19 cellular contexts compared by ENCODE assay signal in the genomic region with DNA sequence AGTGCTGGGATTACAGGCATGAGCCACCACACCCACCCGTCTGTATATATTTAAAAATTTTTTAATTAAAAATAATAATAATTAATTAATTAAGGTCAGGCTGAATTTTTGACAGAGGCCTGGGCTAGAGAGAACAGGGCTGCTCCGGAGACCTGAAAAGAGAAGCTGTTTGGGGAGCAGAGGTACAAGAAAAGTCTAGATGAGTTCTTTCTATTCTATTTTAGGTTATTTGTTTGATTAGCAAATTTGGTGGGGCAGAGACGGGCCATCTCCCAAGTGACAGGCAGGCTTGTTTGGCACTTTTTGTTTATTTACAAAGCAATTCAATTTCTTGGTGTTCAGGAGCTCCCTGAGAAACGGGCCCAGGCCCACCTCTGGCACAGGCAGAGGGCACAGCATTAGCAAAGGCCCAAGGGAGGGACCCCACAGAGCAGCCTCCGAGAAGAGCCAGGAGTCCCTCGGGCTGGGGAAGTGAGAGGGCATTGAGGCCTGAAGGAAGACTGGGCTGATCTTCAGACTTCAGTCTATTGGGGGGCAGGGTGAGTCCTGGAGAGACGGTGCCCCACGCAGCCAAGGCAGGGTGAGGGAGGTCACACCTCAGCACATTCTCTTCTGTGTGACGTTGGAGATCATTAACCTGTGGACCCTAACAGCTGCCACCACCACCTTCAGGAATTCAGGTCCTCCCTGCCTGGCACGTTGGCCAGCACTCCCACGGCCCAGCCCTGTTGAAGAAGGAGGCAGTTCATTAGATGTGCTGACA. TPM values are rescaled to one million over a fixed set of nuclear protein-coding genes. Genes with fewer than 3 reads are reported as not detected.
DNase-seq lines count a peak whose midpoint lies in the region; ATAC-seq and TF ChIP-seq lines count a peak whose summit lies in the region.
"Had no signal": no experiment of that assay in that cellular context is flagged by ENCODE, and none has a peak within 500 bp of the region (broad histone marks: within the 10 kb centered on the region; RNA-seq: fewer than 3 reads in every experiment).

No MANE protein-coding gene starts in this region.

- no peak for TF ChIP-seq EP300 in transverse colon (IDR thresholded peaks at IDR 0.05; ENCODE audit: low read depth)

- no peak overlapping the region for H3K4me3 Mint-ChIP-seq in activated naive CD8-positive, alpha-beta T cell treated with anti-CD3 and anti-CD28 coated beads, Interleukin-2, amount 10 ng/mL, durations not matched to agents 7 days and 5 days
- H3K4me3 Mint-ChIP-seq in activated naive CD8-positive, alpha-beta T cell treated with anti-CD3 and anti-CD28 coated beads, Interleukin-2, amount 50 U/mL, for 24 hours, result no peak overlapping the region
- H3K4me3 Mint-ChIP-seq in neural progenitor cell, result no peak overlapping the region
- H3K4me3 Mint-ChIP-seq: neural crest cell had no signal

- TF ChIP-seq CTCF in SU-DHL-6 (IDR thresholded peaks at IDR 0.05; ENCODE audit: insufficient read depth, low read length, poor library complexity, severe bottlenecking) (no peak), transverse colon (IDR thresholded peaks at IDR 0.05) (no peak), foreskin keratinocyte (conservative IDR thresholded peaks at IDR 0.05) (no peak), neural progenitor cell (IDR thresholded peaks at IDR 0.05) (no peak)

- H3K4me3 ChIP-seq in SU-DHL-6 (ENCODE audit: insufficient read depth, low read length, poor library complexity, severe bottlenecking) (no peak overlapping the region), transverse colon (no peak overlapping the region), neural progenitor cell (no peak overlapping the region)
- H3K4me3 ChIP-seq: GM23248 had no signal

- H3K79me2 ChIP-seq in SU-DHL-6 (ENCODE audit: insufficient read depth, low read length), result no peaks in the 10 kb centered on the region
- no peaks in the 10 kb centered on the region for H3K79me2 ChIP-seq in neural progenitor cell (ENCODE audit: low read depth)

- H3K9me3 ChIP-seq in SU-DHL-6 (ENCODE audit: insufficient read depth, low read length) (no peaks in the 10 kb centered on the region), transverse colon (no peaks in the 10 kb centered on the region), neural progenitor cell (ENCODE audit: low read depth) (no peaks in the 10 kb centered on the region)
- H3K9me3 ChIP-seq: esophagus squamous epithelium had no signal

- no peak for ATAC-seq in activated naive CD8-positive, alpha-beta T cell treated with anti-CD3 and anti-CD28 coated beads, Interleukin-2, amount 10 ng/mL, durations not matched to agents 7 days and 5 days (ENCODE audit: low read depth)
- no peak for ATAC-seq in activated naive CD8-positive, alpha-beta T cell treated with anti-CD3 and anti-CD28 coated beads, Interleukin-2, amount 50 U/mL, for 24 hours
- ATAC-seq in HG02642 (IDR thresholded peaks at IDR 0.05; ENCODE audit: poor library complexity, unreplicated experiment) (peak; percentile 41), foreskin keratinocyte (no peak)

- intact Hi-C loops in transverse colon (cut with DNase I; ENCODE audit: low total_unique reads), result no loop called here

- POLR2A ChIA-PET in activated naive CD8-positive, alpha-beta T cell treated with anti-CD3 and anti-CD28 coated beads, Interleukin-2, amount 10 ng/mL, durations not matched to agents 7 days and 5 days (lab: Charles Lee), result interaction anchor here (1.0 kb wide), 1 partner anchor 37 kb away, joined by 3 read pairs; the partner anchor contains the start of gene ATP6V0D1

- H3K27ac Mint-ChIP-seq in activated naive CD8-positive, alpha-beta T cell treated with anti-CD3 and anti-CD28 coated beads, Interleukin-2, amount 10 ng/mL, durations not matched to agents 7 days and 5 days, result peak overlapping the region; percentile 89
- H3K27ac Mint-ChIP-seq in activated naive CD8-positive, alpha-beta T cell treated with anti-CD3 and anti-CD28 coated beads, Interleukin-2, amount 50 U/mL, for 24 hours, result no peak overlapping the region
- H3K27ac Mint-ChIP-seq in neural progenitor cell, result no peak overlapping the region

- H3K36me3 Mint-ChIP-seq in activated naive CD8-positive, alpha-beta T cell treated with anti-CD3 and anti-CD28 coated beads, Interleukin-2, amount 10 ng/mL, durations not matched to agents 7 days and 5 days, result peaks cover 4% of the 10 kb centered on the region
- H3K36me3 Mint-ChIP-seq in activated naive CD8-positive, alpha-beta T cell treated with anti-CD3 and anti-CD28 coated beads, Interleukin-2, amount 50 U/mL, for 24 hours (ENCODE audit: low read depth), result no peaks in the 10 kb centered on the region
- H3K36me3 Mint-ChIP-seq in neural progenitor cell, result no peaks in the 10 kb centered on the region
- H3K36me3 Mint-ChIP-seq: immature natural killer cell had no signal

- H4K20me1 ChIP-seq in SU-DHL-6 (ENCODE audit: low read depth, low read length) (no peaks in the 10 kb centered on the region), neural progenitor cell (ENCODE audit: low read depth) (no peaks in the 10 kb centered on the region)

- H3K27me3 Mint-ChIP-seq in activated naive CD8-positive, alpha-beta T cell treated with anti-CD3 and anti-CD28 coated beads, Interleukin-2, amount 10 ng/mL, durations not matched to agents 7 days and 5 days, result no peaks in the 10 kb centered on the region
- H3K27me3 Mint-ChIP-seq in activated naive CD8-positive, alpha-beta T cell treated with anti-CD3 and anti-CD28 coated beads, Interleukin-2, amount 50 U/mL, for 24 hours, result no peaks in the 10 kb centered on the region
- peaks cover 6% of the 10 kb centered on the region for H3K27me3 Mint-ChIP-seq in neural progenitor cell (ENCODE audit: insufficient read depth, low read depth)

- no peak for DNase-seq in activated naive CD8-positive, alpha-beta T cell treated with anti-CD3 and anti-CD28 coated beads, Interleukin-2, amount 10 ng/mL, durations not matched to agents 7 days and 5 days
- no peak for DNase-seq in activated naive CD8-positive, alpha-beta T cell treated with anti-CD3 and anti-CD28 coated beads, Interleukin-2, amount 50 U/mL, for 24 hours
- DNase-seq in transverse colon, result peak; percentile 28
- DNase-seq in foreskin keratinocyte, result no peak
- no peak for DNase-seq in dedifferentiated amniotic fluid mesenchymal stem cell (ENCODE audit: extremely low spot score)
- DNase-seq in neural progenitor cell (ENCODE audit: low spot score), result no peak
- DNase-seq: 8988T; activated CD8-positive, alpha-beta memory T cell treated with anti-CD3 and anti-CD28 coated beads, Interleukin-2, amount 50 U/mL, for 48 hours; brain microvascular endothelial cell; DMS153; esophagus squamous epithelium; GM23248; immature natural killer cell; NCI-H748 treated with DMSO at 0.1 percent for 48 hours; stimulated activated CD4-positive, alpha-beta T cell treated with anti-CD3 and anti-CD28 coated beads, Interleukin-2, amount 100 ng/mL, for 24 hours had no signal

- in situ Hi-C loops in transverse colon (cut with MboI; ENCODE audit: low pct_ligation_motif_present in 1 of 4, low pct_unique_long_range_greater_than_20kb in 1 of 4, low sequenced_read_pairs in 3 of 4), result no loop called here

- H3K27ac ChIP-seq in SU-DHL-6 (ENCODE audit: low read depth, low read length) (no peak overlapping the region), transverse colon (peak overlapping the region in 3 of 4 donors; percentile 24 to 77 (median 37)), foreskin keratinocyte (no peak overlapping the region), neural progenitor cell (no peak overlapping the region)
- H3K27ac ChIP-seq: brain microvascular endothelial cell, GM23248 had no signal

- no peaks in the 10 kb centered on the region for H3K9me2 ChIP-seq in SU-DHL-6 (replicated peaks; ENCODE audit: insufficient read depth, low read length)

- H3K4me2 ChIP-seq in SU-DHL-6 (ENCODE audit: low read depth, low read length, poor library complexity, severe bottlenecking) (peak overlapping the region; percentile 21), neural progenitor cell (no peak overlapping the region)

- H3K4me1 ChIP-seq in transverse colon (peaks cover 4 to 18% (median 9%) of the 10 kb centered on the region in 4 donors), foreskin keratinocyte (peaks cover 6% of the 10 kb centered on the region), neural progenitor cell (no peaks in the 10 kb centered on the region)

- peaks cover 39% of the 10 kb centered on the region for H3K4me1 Mint-ChIP-seq in activated naive CD8-positive, alpha-beta T cell treated with anti-CD3 and anti-CD28 coated beads, Interleukin-2, amount 10 ng/mL, durations not matched to agents 7 days and 5 days
- peaks cover 45% of the 10 kb centered on the region for H3K4me1 Mint-ChIP-seq in activated naive CD8-positive, alpha-beta T cell treated with anti-CD3 and anti-CD28 coated beads, Interleukin-2, amount 50 U/mL, for 24 hours
- H3K4me1 Mint-ChIP-seq in neural progenitor cell, result peaks cover 13% of the 10 kb centered on the region

- H3F3A ChIP-seq in SU-DHL-6 (ENCODE audit: insufficient read depth), result no peaks in the 10 kb centered on the region
- H3F3A ChIP-seq in neural progenitor cell (ENCODE audit: low read depth), result peaks cover 8% of the 10 kb centered on the region

- no peak overlapping the region; the same call in 1 of the 2 replicates for H3K9ac ChIP-seq in SU-DHL-6 (ENCODE audit: low read length)
- no peak overlapping the region for H3K9ac ChIP-seq in neural progenitor cell
- H3K9ac ChIP-seq: GM23248 had no signal

- H3K27me3 ChIP-seq in SU-DHL-6 (ENCODE audit: low read length) (no peaks in the 10 kb centered on the region), transverse colon (no peaks in the 10 kb centered on the region), foreskin keratinocyte (no peaks in the 10 kb centered on the region), neural progenitor cell (peaks cover 31% of the 10 kb centered on the region)
- H3K27me3 ChIP-seq: brain microvascular endothelial cell, esophagus squamous epithelium had no signal

- TF ChIP-seq POLR2A in transverse colon (IDR thresholded peaks at IDR 0.05), result no peak

- no peaks in the 10 kb centered on the region for H3K9me3 Mint-ChIP-seq in activated naive CD8-positive, alpha-beta T cell treated with anti-CD3 and anti-CD28 coated beads, Interleukin-2, amount 10 ng/mL, durations not matched to agents 7 days and 5 days
- H3K9me3 Mint-ChIP-seq in activated naive CD8-positive, alpha-beta T cell treated with anti-CD3 and anti-CD28 coated beads, Interleukin-2, amount 50 U/mL, for 24 hours, result no peaks in the 10 kb centered on the region
- no peaks in the 10 kb centered on the region for H3K9me3 Mint-ChIP-seq in neural progenitor cell
- H3K9me3 Mint-ChIP-seq: immature natural killer cell, neural crest cell had no signal

- no peaks in the 10 kb centered on the region for H3K36me3 ChIP-seq in SU-DHL-6 (ENCODE audit: low read length)
- H3K36me3 ChIP-seq in transverse colon, result no peaks in the 10 kb centered on the region
- H3K36me3 ChIP-seq in neural progenitor cell, result no peaks in the 10 kb centered on the region
- H3K36me3 ChIP-seq: brain microvascular endothelial cell, esophagus squamous epithelium had no signal

- WGBS in transverse colon (ENCODE audit: low coverage in 1 of 2), 2 donors, result 67 to 100% methylated on average over 1 to 11 of the region's 11 CpGs

- H2AFZ ChIP-seq in SU-DHL-6 (ENCODE audit: low read depth, low read length, severe bottlenecking) (no peak overlapping the region), neural progenitor cell (replicated peaks) (no peak overlapping the region)
- H2AFZ ChIP-seq: GM23248 had no signal

RNA-seq across cellular contexts. Expression of gene RIPOR1, which starts 10.8 kb away (rescaled TPM):
- 10 to 100 TPM; 28.7 to 35.7 TPM for total RNA-seq in activated naive CD8-positive, alpha-beta T cell treated with anti-CD3 and anti-CD28 coated beads, Interleukin-2, amount 10 ng/mL, durations not matched to agents 7 days and 5 days
- total RNA-seq in transverse colon, result 100 to 1,000 TPM in 1 of 4 donors, 10 to 100 TPM in 3; 11.2 to 141 (median 24.1) TPM
- 31.6 and 32.0 TPM in 2 replicates for total RNA-seq in foreskin keratinocyte
- polyA plus RNA-seq in foreskin keratinocyte, result 29.3 and 29.9 TPM in 2 replicates
- 8.7 and 13.5 TPM in 2 replicates for total RNA-seq in neural progenitor cell (ENCODE audit: low replicate concordance)

RNA-seq across cellular contexts. Expression of gene AGRP, which starts 34.5 kb away (rescaled TPM):
- total RNA-seq in activated naive CD8-positive, alpha-beta T cell treated with anti-CD3 and anti-CD28 coated beads, Interleukin-2, amount 10 ng/mL, durations not matched to agents 7 days and 5 days, result not detected
- total RNA-seq in transverse colon (not detected), foreskin keratinocyte (not detected in 2 replicates), neural progenitor cell (ENCODE audit: low replicate concordance) (not detected in 2 replicates)
- polyA plus RNA-seq in foreskin keratinocyte, result not detected in 2 replicates
- total RNA-seq: esophagus squamous epithelium; GM23248; neural crest cell; T-helper 2 cell treated with Interferon-gamma antibody and Interleukin-4, amounts not matched to agents 100 ng/mL and 5 ng/mL, for 36 hours had no signal
- polyA plus RNA-seq: GM23248, immature natural killer cell had no signal

RNA-seq across cellular contexts. Expression of gene ATP6V0D1, which starts 36.9 kb away (rescaled TPM):
- 10 to 100 TPM; 41.8 to 48.8 TPM for total RNA-seq in activated naive CD8-positive, alpha-beta T cell treated with anti-CD3 and anti-CD28 coated beads, Interleukin-2, amount 10 ng/mL, durations not matched to agents 7 days and 5 days
- total RNA-seq in transverse colon (100 to 1,000 TPM; 218 to 457 (median 386) TPM), foreskin keratinocyte (97.7 and 102 TPM in 2 replicates), neural progenitor cell (ENCODE audit: low replicate concordance) (29.7 and 42.0 TPM in 2 replicates)
- 114 and 119 TPM in 2 replicates for polyA plus RNA-seq in foreskin keratinocyte

RNA-seq across cellular contexts. Expression of gene CTCF, which starts 44.5 kb away (rescaled TPM):
- 10 to 100 TPM; 69.9 to 72.3 TPM for total RNA-seq in activated naive CD8-positive, alpha-beta T cell treated with anti-CD3 and anti-CD28 coated beads, Interleukin-2, amount 10 ng/mL, durations not matched to agents 7 days and 5 days
- 10 to 100 TPM; 40.0 to 46.8 (median 41.9) TPM for total RNA-seq in transverse colon
- total RNA-seq in foreskin keratinocyte, result 37.0 and 42.9 TPM in 2 replicates
- 17.8 and 22.1 TPM in 2 replicates for polyA plus RNA-seq in foreskin keratinocyte
- total RNA-seq in neural progenitor cell (ENCODE audit: low replicate concordance), result 75.7 and 76.3 TPM in 2 replicates

Comparison
In these comparisons a context has a peak if more than half of its experiments do, and no peak if none do; other contexts are left out.
1. H3K27ac ChIP-seq: peak in transverse colon (3 of 4); none in SU-DHL-6 (single experiment), foreskin keratinocyte (single experiment) and neural progenitor cell (single experiment).